1 cellular context compared by ENCODE assay signal in genomic region chr5:154352960-154353548, GRCh38.
TF ChIP-seq lines count a peak whose summit lies in the region.

No MANE protein-coding gene starts in this region.

TF ChIP-seq in HepG2, 621 proteins besides CTCF, POLR2A, EP300 and RAD21 (continued from another document and continues in another):
- TF ChIP-seq ZIK1 (CRISPR knock-in tag; IDR thresholded peaks at IDR 0.05; ENCODE audit: borderline replicate concordance, low read depth) (no peak), FOXO1 (CRISPR knock-in tag; IDR thresholded peaks at IDR 0.05) (peak; percentile 68), ZFP1 (CRISPR knock-in tag; IDR thresholded peaks at IDR 0.05) (0 out of 2 replicates have a peak, but pooled peaks have one; percentile 32), MIER3 (CRISPR knock-in tag; IDR thresholded peaks at IDR 0.05; ENCODE audit: borderline replicate concordance) (peak; percentile 19; the same call in 1 of the 2 replicates), MED1 (CRISPR knock-in tag; IDR thresholded peaks at IDR 0.05) (peak; percentile 62), ZNF263 (CRISPR knock-in tag; IDR thresholded peaks at IDR 0.05) (no peak), ZNF614 (CRISPR knock-in tag; IDR thresholded peaks at IDR 0.05; ENCODE audit: borderline replicate concordance) (peak; percentile 54; the same call in 1 of the 2 replicates), ARID2 (CRISPR knock-in tag; IDR thresholded peaks at IDR 0.05; ENCODE audit: borderline replicate concordance) (no peak), FOXK1 (CRISPR knock-in tag; IDR thresholded peaks at IDR 0.05; ENCODE audit: borderline replicate concordance, low read depth) (peak; percentile 83; the same call in 1 of the 2 replicates), ZNF335 (CRISPR knock-in tag; IDR thresholded peaks at IDR 0.05) (no peak), SOX5 (CRISPR knock-in tag; IDR thresholded peaks at IDR 0.05; ENCODE audit: borderline replicate concordance) (peak; percentile 72; the same call in 1 of the 2 replicates), SATB2 (CRISPR knock-in tag; IDR thresholded peaks at IDR 0.05) (no peak), RXRB (CRISPR knock-in tag; IDR thresholded peaks at IDR 0.05; ENCODE audit: borderline replicate concordance) (peak; percentile 96), FOXA3 (CRISPR knock-in tag; IDR thresholded peaks at IDR 0.05) (peak; percentile 75; the same call in 1 of the 2 replicates), ONECUT2 (CRISPR knock-in tag; IDR thresholded peaks at IDR 0.05) (no peak), RCOR2 (CRISPR knock-in tag; IDR thresholded peaks at IDR 0.05) (no peak), ZNF337 (CRISPR knock-in tag; IDR thresholded peaks at IDR 0.05; ENCODE audit: borderline replicate concordance, low read depth) (no peak), ISX (CRISPR knock-in tag; conservative IDR thresholded peaks at IDR 0.05) (no peak), PAXIP1 (CRISPR knock-in tag; conservative IDR thresholded peaks at IDR 0.05) (peak; percentile 77), JUNB (CRISPR knock-in tag; IDR thresholded peaks at IDR 0.05; ENCODE audit: borderline replicate concordance) (no peak), HINFP (CRISPR knock-in tag; IDR thresholded peaks at IDR 0.05; ENCODE audit: low read depth) (no peak), BCL6 (CRISPR knock-in tag; IDR thresholded peaks at IDR 0.05) (peak; percentile 83), IKZF4 (CRISPR knock-in tag; IDR thresholded peaks at IDR 0.05; ENCODE audit: borderline replicate concordance, low read depth, not compliant biosample characterization) (no peak), ZNF709 (CRISPR knock-in tag; IDR thresholded peaks at IDR 0.05) (0 out of 2 replicates have a peak, but pooled peaks have one; percentile 27), MAFF (IDR thresholded peaks at IDR 0.05; ENCODE audit: low read depth, low read length) (peak; percentile 94), FOXK2 (IDR thresholded peaks at IDR 0.05) (peak; percentile 56), TMF1 (CRISPR knock-in tag; IDR thresholded peaks at IDR 0.05; ENCODE audit: low read depth) (no peak), HCFC1 (IDR thresholded peaks at IDR 0.05; ENCODE audit: low read depth, low read length) (no peak), REST (IDR thresholded peaks at IDR 0.05; ENCODE audit: borderline replicate concordance in 1 of 2, low read depth in 1 of 2, low read length in 2 of 2) (peak in 1 of 2 experiments; percentile 35; a peak in 1 of 4 replicates), FOXP4 (CRISPR knock-in tag; IDR thresholded peaks at IDR 0.05) (peak; percentile 87), GATAD2A (CRISPR knock-in tag; IDR thresholded peaks at IDR 0.05) (peak; percentile 76), ELF3 (CRISPR knock-in tag; IDR thresholded peaks at IDR 0.05) (peak; percentile 55; the same call in 1 of the 2 replicates), TOPORS (CRISPR knock-in tag; IDR thresholded peaks at IDR 0.05) (no peak), KDM2A (CRISPR knock-in tag; IDR thresholded peaks at IDR 0.05; ENCODE audit: borderline replicate concordance, low read depth) (0 out of 2 replicates have a peak, but pooled peaks have one; percentile 18), SP5 (CRISPR knock-in tag; IDR thresholded peaks at IDR 0.05; ENCODE audit: borderline replicate concordance, low read depth) (peak; percentile 36; the same call in 1 of the 2 replicates), ZBTB7B (CRISPR knock-in tag; IDR thresholded peaks at IDR 0.05) (0 out of 2 replicates have a peak, but pooled peaks have one; percentile 13), CREB1 (IDR thresholded peaks at IDR 0.05) (no peak), CREB1 (CRISPR knock-in tag; IDR thresholded peaks at IDR 0.05) (peak; percentile 13; the same call in 1 of the 2 replicates), TCF7 (IDR thresholded peaks at IDR 0.05; ENCODE audit: low read depth) (peak; percentile 81; the same call in 1 of the 2 replicates), TEAD2 (CRISPR knock-in tag; IDR thresholded peaks at IDR 0.05) (no peak), RARA (CRISPR knock-in tag; IDR thresholded peaks at IDR 0.05) (peak; percentile 99), TBL1XR1 (IDR thresholded peaks at IDR 0.05; ENCODE audit: borderline replicate concordance, low read length, partially characterized antibody) (peak; percentile 93), GMEB1 (CRISPR knock-in tag; IDR thresholded peaks at IDR 0.05; ENCODE audit: borderline replicate concordance) (no peak), ARID5B (CRISPR knock-in tag; IDR thresholded peaks at IDR 0.05) (peak; percentile 88), SUZ12 (IDR thresholded peaks at IDR 0.05; ENCODE audit: low read depth, low read length) (no peak), ZNF770 (CRISPR knock-in tag; IDR thresholded peaks at IDR 0.05) (no peak), KDM3A (CRISPR knock-in tag; IDR thresholded peaks at IDR 0.05; ENCODE audit: low read depth) (no peak)
